In genomic region chr13:25295228-25295627, GRCh38 we compare ENCODE assay signal across 25 cellular contexts. TPM values are rescaled to one million over a fixed set of nuclear protein-coding genes. Genes with fewer than 3 reads are reported as not detected.
DNase-seq lines count a peak whose midpoint lies in the region; ATAC-seq, FAIRE-seq and TF ChIP-seq lines count a peak whose summit lies in the region.
"Had no signal": no experiment of that assay in that cellular context is flagged by ENCODE, and none has a peak within 500 bp of the region (broad histone marks: within the 10 kb centered on the region; RNA-seq: fewer than 3 reads in every experiment).

No MANE protein-coding gene starts in this region.

- H3K4me3 Mint-ChIP-seq in T-helper 17 cell = no peak overlapping the region
- H3K4me3 Mint-ChIP-seq in activated naive CD8-positive, alpha-beta T cell treated with anti-CD3 and anti-CD28 coated beads for 36 hours = no peak overlapping the region
- H3K4me3 Mint-ChIP-seq: CD14-positive monocyte; CD8-positive, alpha-beta memory T cell had no signal

- 83 to 88% methylated on average over 3 of the region's 3 CpGs for WGBS in upper lobe of left lung, 2 donors

- peaks cover 5% of the 10 kb centered on the region for H3K4me1 Mint-ChIP-seq in T-helper 17 cell
- peaks cover 2% of the 10 kb centered on the region for H3K4me1 Mint-ChIP-seq in activated naive CD8-positive, alpha-beta T cell treated with anti-CD3 and anti-CD28 coated beads for 36 hours

- peak overlapping the region; percentile 74 for H3K27ac Mint-ChIP-seq in T-helper 17 cell
- H3K27ac Mint-ChIP-seq in activated naive CD8-positive, alpha-beta T cell treated with anti-CD3 and anti-CD28 coated beads for 36 hours = no peak overlapping the region
- H3K27ac Mint-ChIP-seq: CD14-positive monocyte; CD8-positive, alpha-beta memory T cell had no signal

- TF ChIP-seq POLR2A in upper lobe of left lung (IDR thresholded peaks at IDR 0.05) = no peak

- H3K9me3 Mint-ChIP-seq in activated naive CD8-positive, alpha-beta T cell treated with anti-CD3 and anti-CD28 coated beads for 36 hours = no peaks in the 10 kb centered on the region
- H3K9me3 Mint-ChIP-seq: CD14-positive monocyte; CD8-positive, alpha-beta memory T cell had no signal

- H3K4me3 ChIP-seq in brain microvascular endothelial cell (ENCODE audit: low read depth, low read length) (no peak overlapping the region), upper lobe of left lung (no peak overlapping the region)
- H3K4me3 ChIP-seq: PC-9, SJCRH30 had no signal

- H3K27me3 ChIP-seq in brain microvascular endothelial cell (replicated peaks) = no peaks in the 10 kb centered on the region
- H3K27me3 ChIP-seq in upper lobe of left lung = no peaks in the 10 kb centered on the region
- H3K27me3 ChIP-seq: BE2C, SJCRH30 had no signal

- in situ Hi-C loops in brain microvascular endothelial cell (cut with HindIII; ENCODE audit: low pct_ligation_motif_present, low sequenced_read_pairs) = no loop called here

- TF ChIP-seq CTCF in brain microvascular endothelial cell (IDR thresholded peaks at IDR 0.05; ENCODE audit: low read depth, low read length, missing control alignments) (no peak), upper lobe of left lung (IDR thresholded peaks at IDR 0.05) (no peak), D721Med (IDR thresholded peaks at IDR 0.05; ENCODE audit: insufficient read depth, missing control alignments) (no peak)

- H3K27ac ChIP-seq in brain microvascular endothelial cell (no peak overlapping the region), upper lobe of left lung (no peak overlapping the region)
- H3K27ac ChIP-seq: KMS-11, PC-9, SJCRH30 had no signal

- H3K36me3 ChIP-seq in brain microvascular endothelial cell (replicated peaks) (no peaks in the 10 kb centered on the region), upper lobe of left lung (no peaks in the 10 kb centered on the region)
- H3K36me3 ChIP-seq: BE2C, SJCRH30 had no signal

- no peak for DNase-seq in T-helper 17 cell
- peak; percentile 32 for DNase-seq in brain microvascular endothelial cell
- DNase-seq in kidney tubule cell (ENCODE audit: low spot score) = peak; percentile 11
- DNase-seq in upper lobe of left lung = no peak
- no peak for DNase-seq in activated naive CD8-positive, alpha-beta T cell treated with anti-CD3 and anti-CD28 coated beads for 36 hours
- no peak for DNase-seq in left lobe of liver (ENCODE audit: low spot score)
- no peak for DNase-seq in D721Med (ENCODE audit: insufficient read length, low spot score)
- DNase-seq: BE2C; CD8-positive, alpha-beta memory T cell; DMS79 treated with DMSO at 0.1 percent for 48 hours; GF-D8; HCEC 1CT; MM.1S; NCI-H2029; NCI-H446; NCI-H524 treated with DMSO at 0.1 percent for 48 hours; NCI-H774; NK-92 treated with Interleukin-12 subunit alpha and Interleukin-12 subunit beta, amount 100 ng/mL, for 24 hours; PC-9; SJCRH30 had no signal

- TF ChIP-seq EP300 in upper lobe of left lung (IDR thresholded peaks at IDR 0.05) = no peak

- FAIRE-seq in D721Med (lab: Jason Lieb, UNC) = no peak
- FAIRE-seq: GM12891, H1 had no signal

- H3K36me3 Mint-ChIP-seq in T-helper 17 cell (ENCODE audit: low read depth) = no peaks in the 10 kb centered on the region
- peaks cover 2% of the 10 kb centered on the region for H3K36me3 Mint-ChIP-seq in activated naive CD8-positive, alpha-beta T cell treated with anti-CD3 and anti-CD28 coated beads for 36 hours
- H3K36me3 Mint-ChIP-seq: CD14-positive monocyte; CD8-positive, alpha-beta memory T cell had no signal

- no peaks in the 10 kb centered on the region for H3K27me3 Mint-ChIP-seq in T-helper 17 cell
- peaks cover 26% of the 10 kb centered on the region for H3K27me3 Mint-ChIP-seq in activated naive CD8-positive, alpha-beta T cell treated with anti-CD3 and anti-CD28 coated beads for 36 hours

- H3K9me3 ChIP-seq in T-helper 17 cell (ENCODE audit: control insufficient read depth, low read length, poor library complexity, severe bottlenecking) (no peaks in the 10 kb centered on the region), upper lobe of left lung (no peaks in the 10 kb centered on the region)
- H3K9me3 ChIP-seq: BE2C, SJCRH30 had no signal

- H3K4me1 ChIP-seq in upper lobe of left lung = no peaks in the 10 kb centered on the region
- H3K4me1 ChIP-seq: BE2C, SJCRH30 had no signal

- ATAC-seq in T-helper 17 cell = no peak
- ATAC-seq in upper lobe of left lung (ENCODE audit: low FRiP score in 2 of 2) = no peak
- ATAC-seq in left lobe of liver = no peak
- ATAC-seq: Right ventricle myocardium inferior had no signal

RNA-seq across cellular contexts. Expression of gene NUP58, which starts 6.2 kb away (rescaled TPM):
- total RNA-seq in T-helper 17 cell (10 to 100 TPM; 68.6 to 69.6 TPM), upper lobe of left lung (100 to 1,000 TPM in 2 of 6 donors, 10 to 100 TPM in 4; 68.2 to 157 (median 85.6) TPM), left lobe of liver (14.3 TPM)
- 100 to 1,000 TPM; 137 to 142 TPM for total RNA-seq in activated naive CD8-positive, alpha-beta T cell treated with anti-CD3 and anti-CD28 coated beads for 36 hours

RNA-seq across cellular contexts. Expression of gene MTMR6, which starts 7.9 kb away (rescaled TPM):
- total RNA-seq in T-helper 17 cell = 10 to 100 TPM; 27.2 to 38.6 TPM
- 10 to 100 TPM in 4 of 6 donors, 1 to 10 TPM in 2; 6.1 to 24.6 (median 18.2) TPM for total RNA-seq in upper lobe of left lung
- 10 to 100 TPM; 15.6 to 15.8 TPM for total RNA-seq in activated naive CD8-positive, alpha-beta T cell treated with anti-CD3 and anti-CD28 coated beads for 36 hours
- 4.8 TPM for total RNA-seq in left lobe of liver

Comparison
In these comparisons a context has a peak if more than half of its experiments do, and no peak if none do; other contexts are left out.
1. DNase-seq: peak in brain microvascular endothelial cell (single experiment) and kidney tubule cell (single experiment); none in T-helper 17 cell (0 of 3), upper lobe of left lung (0 of 2), activated naive CD8-positive, alpha-beta T cell treated with anti-CD3 and anti-CD28 coated beads for 36 hours (single experiment), left lobe of liver (single experiment) and D721Med (single experiment).